8 cellular contexts compared by ENCODE assay signal in genomic region chrX:107825698-107826285, GRCh38. TPM values are rescaled to one million over a fixed set of nuclear protein-coding genes. Genes with fewer than 3 reads are reported as not detected.
DNase-seq lines count a peak whose midpoint lies in the region; ATAC-seq and TF ChIP-seq lines count a peak whose summit lies in the region.

Gene MID2 (plus strand): TSS chrX:107825866. CDS start chrX:107826427, 561 bp downstream.

- no peak within 1 kb of the TSS for H3K14ac ChIP-seq in neuronal stem cell (ENCODE audit: low read length)

- WGBS in neuronal stem cell (ENCODE audit: extremely low coverage in 2 of 2, insufficient read length in 2 of 2, insufficient replicate concordance in 1 of 2), 2 donors: no CpG with 5 or more reads among the region's 43 CpGs
- WGBS in transverse colon (ENCODE audit: low coverage in 1 of 2), 2 donors: 67% methylated on average over 39 of the region's 43 CpGs; no CpG with 5 or more reads in 1 of the 2 donors

- DNase-seq in GM06990 (ENCODE audit: extremely low read depth, insufficient read length): no peak
- peak; percentile 17 for DNase-seq in NCI-H526 treated with DMSO at 0.1 percent for 48 hours (lab: John Stamatoyannopoulos, UW)
- peak; percentile 29 for DNase-seq in activated T-helper 9 cell treated with anti-CD3 and anti-CD28 coated beads, Interleukin-2, amount 50 U/mL, for 16 hours (ENCODE audit: low read depth)
- DNase-seq in foreskin keratinocyte: peak in 1 of 2 donors; percentile 41
- DNase-seq in neuronal stem cell (ENCODE audit: low spot score): peak; percentile 4
- peak; percentile 69 for DNase-seq in transverse colon

- H3K36me3 ChIP-seq in GM06990 (ENCODE audit: control insufficient read depth, insufficient read depth, low read length): no peaks in the 10 kb centered on the region
- H3K36me3 ChIP-seq in neuronal stem cell (replicated peaks in 1 of 2; ENCODE audit: control insufficient read depth in 2 of 2, insufficient read depth in 2 of 2, low read length in 2 of 2): no peaks in the 10 kb centered on the region
- no peaks in the 10 kb centered on the region for H3K36me3 ChIP-seq in transverse colon

- TF ChIP-seq EP300 in transverse colon (IDR thresholded peaks at IDR 0.05; ENCODE audit: low read depth): no peak

- H2BK120ac ChIP-seq in neuronal stem cell (ENCODE audit: low read depth, low read length): no peak within 1 kb of the TSS

- peak within 1 kb of the TSS; percentile 66 for H3K4me2 ChIP-seq in neuronal stem cell (ENCODE audit: insufficient read depth, low read length, poor library complexity, severe bottlenecking)

- H3K27ac ChIP-seq in foreskin keratinocyte: peak within 1 kb of the TSS; percentile 50
- no peak within 1 kb of the TSS for H3K27ac ChIP-seq in neuronal stem cell (replicated peaks; ENCODE audit: low read length)
- H3K27ac ChIP-seq in transverse colon: peak within 1 kb of the TSS; percentile 85 to 90 (median 88)

- no peak within 1 kb of the TSS for H4K91ac ChIP-seq in neuronal stem cell (ENCODE audit: low read depth, low read length, poor library complexity)

- H3K4ac ChIP-seq in neuronal stem cell (ENCODE audit: low read length): no peak within 1 kb of the TSS

- H2BK5ac ChIP-seq in neuronal stem cell (ENCODE audit: low read length): no peak within 1 kb of the TSS

- no peaks in the 10 kb centered on the region for H3K79me1 ChIP-seq in neuronal stem cell (ENCODE audit: low read depth, low read length)

- H2AK5ac ChIP-seq in neuronal stem cell (ENCODE audit: low read depth, low read length): no peak within 1 kb of the TSS

- intact Hi-C loops in transverse colon (cut with DNase I; ENCODE audit: low total_unique reads): no loop called here

- H3K9me3 ChIP-seq in neuronal stem cell (replicated peaks in 1 of 2; ENCODE audit: control insufficient read depth in 2 of 2, insufficient read depth in 1 of 2, low read depth in 1 of 2, low read length in 2 of 2) (no peaks in the 10 kb centered on the region), transverse colon (no peaks in the 10 kb centered on the region)

- no peak within 1 kb of the TSS for H2BK12ac ChIP-seq in neuronal stem cell (ENCODE audit: low read length)

- TF ChIP-seq CTCF in GM06990 (IDR thresholded peaks at IDR 0.05; ENCODE audit: insufficient read depth, low read length, poor library complexity, severe bottlenecking) (no peak), foreskin keratinocyte (conservative IDR thresholded peaks at IDR 0.05) (no peak), transverse colon (IDR thresholded peaks at IDR 0.05) (no peak)

- peak within 1 kb of the TSS; percentile 45 for H3K4me3 ChIP-seq in GM06990 (replicated peaks; ENCODE audit: low read depth, low read length)
- peak within 1 kb of the TSS; percentile 26 to 78 for H3K4me3 ChIP-seq in neuronal stem cell (ENCODE audit: low read length in 2 of 2)
- peak within 1 kb of the TSS; percentile 41 to 64 (median 47) for H3K4me3 ChIP-seq in transverse colon

- peak within 1 kb of the TSS; percentile 60 for H3K9ac ChIP-seq in neuronal stem cell (ENCODE audit: low read depth, low read length, poor library complexity)

- peak within 1 kb of the TSS; percentile 17 for H4K8ac ChIP-seq in neuronal stem cell (ENCODE audit: low read depth, low read length)

- peak within 1 kb of the TSS; percentile 87 for H2AFZ ChIP-seq in neuronal stem cell (ENCODE audit: low read length)

- no peak within 1 kb of the TSS for H2BK15ac ChIP-seq in neuronal stem cell (ENCODE audit: low read length)

- TF ChIP-seq POLR2A in transverse colon (IDR thresholded peaks at IDR 0.05): peak; percentile 22

- in situ Hi-C loops in transverse colon (cut with MboI; ENCODE audit: low pct_ligation_motif_present in 1 of 4, low pct_unique_long_range_greater_than_20kb in 1 of 4, low sequenced_read_pairs in 3 of 4): no loop called here

- no peaks in the 10 kb centered on the region; the same call in 1 of the 2 replicates for H3K27me3 ChIP-seq in GM06990 (replicated peaks; ENCODE audit: control insufficient read depth, insufficient read depth, low read length)
- H3K27me3 ChIP-seq in foreskin keratinocyte: no peaks in the 10 kb centered on the region
- H3K27me3 ChIP-seq in neuronal stem cell (ENCODE audit: control insufficient read depth in 3 of 3, insufficient read depth in 3 of 3, low read depth in 1 of 3, low read length in 3 of 3): peaks cover 0 to 50% (median 2%) of the 10 kb centered on the region in 3 experiments
- H3K27me3 ChIP-seq in transverse colon: no peaks in the 10 kb centered on the region

- no peak within 1 kb of the TSS for H3K23ac ChIP-seq in neuronal stem cell (ENCODE audit: low read depth, low read length, poor library complexity)

- peak; percentile 40 for ATAC-seq in HG02759 (IDR thresholded peaks at IDR 0.05; ENCODE audit: unreplicated experiment)
- ATAC-seq in foreskin keratinocyte: peak; percentile 83
- no peak for ATAC-seq in HG03521 (IDR thresholded peaks at IDR 0.05; ENCODE audit: unreplicated experiment)

- no peaks in the 10 kb centered on the region for H3K4me1 ChIP-seq in foreskin keratinocyte
- H3K4me1 ChIP-seq in neuronal stem cell (ENCODE audit: control insufficient read depth in 2 of 2, insufficient read depth in 1 of 2, low read depth in 1 of 2, low read length in 2 of 2): no peaks in the 10 kb centered on the region
- H3K4me1 ChIP-seq in transverse colon: peaks cover 0 to 6% (median 2%) of the 10 kb centered on the region in 4 donors

- peak within 1 kb of the TSS; percentile 71 for H3K18ac ChIP-seq in neuronal stem cell (ENCODE audit: low read length)

RNA-seq across cellular contexts. Expression of gene MID2, which starts in this region (rescaled TPM):
- total RNA-seq in foreskin keratinocyte: 15.1 and 15.6 TPM in 2 replicates
- polyA plus RNA-seq in foreskin keratinocyte: 3.3 and 3.8 TPM in 2 replicates
- polyA plus RNA-seq in neuronal stem cell (2013, experiment 1 of 2): 1.5 TPM
- 1.7 TPM for polyA plus RNA-seq in neuronal stem cell (2013, experiment 2 of 2)
- 10 to 100 TPM in 2 of 4 donors, 1 to 10 TPM in 2; 4.6 to 76.6 (median 12.8) TPM for total RNA-seq in transverse colon
